In genomic region chr5:20229286-20230005, GRCh38 we compare ENCODE assay signal across 16 cellular contexts.
A peak's percentile ranks its signal among the peaks of the same experiment; 100 is the strongest.
DNase-seq lines count a peak whose midpoint lies in the region; ATAC-seq and TF ChIP-seq lines count a peak whose summit lies in the region.
"Had no signal": no experiment of that assay in that cellular context is flagged by ENCODE, and none has a peak within 500 bp of the region (broad histone marks: within the 10 kb centered on the region; RNA-seq: fewer than 3 reads in every experiment).

No MANE protein-coding gene starts in this region.

- no peaks in the 10 kb centered on the region for H3K4me1 ChIP-seq in PC-9 (replicated peaks; ENCODE audit: insufficient read depth)

- H3K9me3 ChIP-seq in PC-9 (ENCODE audit: insufficient read depth, low read depth): no peaks in the 10 kb centered on the region

- no peak overlapping the region for H3K27ac ChIP-seq in PC-9
- H3K27ac ChIP-seq: HL-60 had no signal

- POLR2A ChIA-PET in PC-9 (lab: Charles Lee; ENCODE audit: unreplicated experiment): no interaction called here

- no peak overlapping the region for H3K4me3 ChIP-seq in choroid plexus epithelial cell (ENCODE audit: low read depth, low read length)
- no peak overlapping the region for H3K4me3 ChIP-seq in skeletal muscle cell (ENCODE audit: low read depth, low read length)
- no peak overlapping the region for H3K4me3 ChIP-seq in PC-9

- TF ChIP-seq CTCF in choroid plexus epithelial cell (conservative IDR thresholded peaks at IDR 0.05; ENCODE audit: low read depth, low read length): no peak
- TF ChIP-seq CTCF in PC-9 (conservative IDR thresholded peaks at IDR 0.05): no peak

- no peaks in the 10 kb centered on the region for H3K27me3 ChIP-seq in PC-9 (ENCODE audit: insufficient read depth, low read depth)

- no peaks in the 10 kb centered on the region; the same call in 1 of the 2 replicates for H3K9me2 ChIP-seq in PC-9 (ENCODE audit: insufficient read depth)

- no peak overlapping the region for H3K4me2 ChIP-seq in PC-9

- intact Hi-C loops in PC-9 (cut with micrococcal nuclease; ENCODE audit: unreplicated experiment): no loop called here

- no peaks in the 10 kb centered on the region for H3K36me3 ChIP-seq in PC-9 (ENCODE audit: low read depth)

- BruUV-seq in PC-9 (replicated peaks; lab: Mats Ljungman, UMichigan): no TSS peak

- peak; percentile 26 for DNase-seq in EL
- DNase-seq in NCI-H2081 treated with DMSO at 0.1 percent for 48 hours (lab: John Stamatoyannopoulos, UW): peak; percentile 79
- DNase-seq in choroid plexus epithelial cell (ENCODE audit: low read depth): peak; percentile 19
- peak; percentile 16 for DNase-seq in skeletal muscle cell (ENCODE audit: low read depth)
- no peak for DNase-seq in PC-9
- DNase-seq in OCI-M2 (lab: John Stamatoyannopoulos, UW; ENCODE audit: unreplicated experiment): no peak
- DNase-seq: CD4-positive, alpha-beta memory T cell; DMS79 treated with DMSO at 0.1 percent for 48 hours; GF-D8; KBM-7; NCI-H1105; NCI-H2029 treated with DMSO at 0.1 percent for 48 hours; NCI-H526 treated with DMSO at 0.1 percent for 48 hours; PC-3 had no signal

- no peaks in the 10 kb centered on the region for H4K20me1 ChIP-seq in PC-9 (ENCODE audit: insufficient read depth)

- H2AFZ ChIP-seq in PC-9: no peak overlapping the region

- ATAC-seq in HG03520 (IDR thresholded peaks at IDR 0.05; ENCODE audit: unreplicated experiment): no peak
- ATAC-seq: PC-3 had no signal

- H3K79me2 ChIP-seq in PC-9 (ENCODE audit: low read depth): no peaks in the 10 kb centered on the region

- CTCF ChIA-PET in PC-9 (lab: Charles Lee): no interaction called here

- no peaks in the 10 kb centered on the region for H3F3A ChIP-seq in PC-9 (ENCODE audit: insufficient read depth, low read depth)

Comparison
In these comparisons a context has a peak if more than half of its experiments do, and no peak if none do; other contexts are left out.
1. DNase-seq: peak in EL (single experiment), NCI-H2081 treated with DMSO at 0.1 percent for 48 hours (single experiment), choroid plexus epithelial cell (single experiment) and skeletal muscle cell (single experiment); none in PC-9 (0 of 2) and OCI-M2 (single experiment).